ENCODE assay signal across 8 cellular contexts in genomic region chrX:49879656-49880277, GRCh38. TPM values are rescaled to one million over a fixed set of nuclear protein-coding genes. Genes with fewer than 3 reads are reported as not detected.
DNase-seq lines count a peak whose midpoint lies in the region; ATAC-seq and TF ChIP-seq lines count a peak whose summit lies in the region.

No MANE protein-coding gene starts in this region.

- H3K4me3 Mint-ChIP-seq in endodermal cell (peak overlapping the region; percentile 67), naive B cell (peak overlapping the region; percentile 75 to 92 (median 84))

- H3K36me3 Mint-ChIP-seq in endodermal cell (ENCODE audit: low read depth): peaks cover 5% of the 10 kb centered on the region
- no peaks in the 10 kb centered on the region for H3K36me3 Mint-ChIP-seq in naive B cell

- ATAC-seq in GM21786 (IDR thresholded peaks at IDR 0.05; ENCODE audit: unreplicated experiment): peak; percentile 3
- peak; percentile 7 to 17 for ATAC-seq in naive B cell (ENCODE audit: low read depth in 2 of 2)
- ATAC-seq in GM18870 (IDR thresholded peaks at IDR 0.05; ENCODE audit: unreplicated experiment): no peak

- intact Hi-C loops in PC-9 (cut with micrococcal nuclease; ENCODE audit: unreplicated experiment): loop anchor here (5.0 to 10.0 kb wide), 2 partner anchors 205 to 1117 kb away; partner anchors contain the start of gene GLOD5

- H3K27ac Mint-ChIP-seq in endodermal cell (no peak overlapping the region), naive B cell (peak overlapping the region in 4 of 6 donors; percentile 41 to 75 (median 66))

- H3K4me2 ChIP-seq in PC-9: peak overlapping the region; percentile 69

- H3K4me3 ChIP-seq in BJ (ENCODE audit: low read depth, low read length) (peak overlapping the region; percentile 67), PC-9 (peak overlapping the region; percentile 51; the same call in 1 of the 2 replicates), endodermal cell (ENCODE audit: low read length) (peak overlapping the region; percentile 83)

- H3K27me3 Mint-ChIP-seq in endodermal cell (ENCODE audit: insufficient read depth): peaks cover 7% of the 10 kb centered on the region
- H3K27me3 Mint-ChIP-seq in naive B cell: no peaks in the 10 kb centered on the region

- H3K9me3 Mint-ChIP-seq in endodermal cell: peaks cover 53% of the 10 kb centered on the region
- H3K9me3 Mint-ChIP-seq in naive B cell: peaks cover 0 to 1% (median 0%) of the 10 kb centered on the region in 7 donors

- H3K27me3 ChIP-seq in BJ (ENCODE audit: control insufficient read depth, insufficient read depth, low read length) (no peaks in the 10 kb centered on the region), PC-9 (ENCODE audit: insufficient read depth, low read depth) (no peaks in the 10 kb centered on the region), endodermal cell (ENCODE audit: control insufficient read depth, insufficient read depth, low read length, poor library complexity, severe bottlenecking) (no peaks in the 10 kb centered on the region)

- no peaks in the 10 kb centered on the region for H3K9me2 ChIP-seq in PC-9 (ENCODE audit: insufficient read depth)

- H3K27ac ChIP-seq in PC-9 (no peak overlapping the region), endodermal cell (ENCODE audit: low read depth, low read length) (no peak overlapping the region)

- H3K79me2 ChIP-seq in PC-9 (ENCODE audit: low read depth): no peaks in the 10 kb centered on the region

- H3K4me1 ChIP-seq in PC-9 (replicated peaks; ENCODE audit: insufficient read depth) (no peaks in the 10 kb centered on the region), endodermal cell (ENCODE audit: control insufficient read depth, insufficient read depth, low read length) (no peaks in the 10 kb centered on the region)

- WGBS in endodermal cell (ENCODE audit: insufficient coverage in 1 of 2, insufficient read length in 1 of 2), 2 experiments: 0 to 6% methylated on average over 1 to 47 of the region's 55 CpGs

- DNase-seq in BJ (ENCODE audit: low read depth): no peak
- DNase-seq in PC-9: no peak
- DNase-seq in endodermal cell: no peak
- no peak for DNase-seq in naive B cell
- no peak for DNase-seq in NCI-H1092 treated with DMSO at 0.1 percent for 48 hours (lab: John Stamatoyannopoulos, UW)
- DNase-seq in NCI-H146 treated with DMSO at 0.1 percent for 48 hours (lab: John Stamatoyannopoulos, UW; ENCODE audit: unreplicated experiment): no peak

- H3K9me3 ChIP-seq in PC-9 (ENCODE audit: insufficient read depth, low read depth) (no peaks in the 10 kb centered on the region), endodermal cell (ENCODE audit: control insufficient read depth, low read length) (no peaks in the 10 kb centered on the region)

- H4K20me1 ChIP-seq in PC-9 (ENCODE audit: insufficient read depth): no peaks in the 10 kb centered on the region

- CTCF ChIA-PET in BJ (lab: Yijun Ruan, JAX) (interaction anchor here (0.6 to 1.3 kb wide), 2 partner anchors 36 to 40 kb away, joined by 3 read pairs; no protein-coding TSS in a partner anchor), PC-9 (lab: Charles Lee) (no interaction called here)

- H3K36me3 ChIP-seq in BJ (ENCODE audit: control insufficient read depth, insufficient read depth, low read length): no peaks in the 10 kb centered on the region
- no peaks in the 10 kb centered on the region for H3K36me3 ChIP-seq in PC-9 (ENCODE audit: low read depth)
- no peaks in the 10 kb centered on the region for H3K36me3 ChIP-seq in endodermal cell (ENCODE audit: control insufficient read depth, insufficient read depth, low read length)

- H3K9ac ChIP-seq in endodermal cell (ENCODE audit: extremely low read depth, low read length, poor library complexity, severe bottlenecking): no peak overlapping the region

- POLR2A ChIA-PET in BJ (lab: Charles Lee) (no interaction called here), PC-9 (lab: Charles Lee; ENCODE audit: unreplicated experiment) (no interaction called here)

- no peak overlapping the region for H2AFZ ChIP-seq in PC-9

- H3K4me1 Mint-ChIP-seq in endodermal cell (no peaks in the 10 kb centered on the region), naive B cell (peaks cover 16 to 26% (median 25%) of the 10 kb centered on the region in 3 donors)

- H3F3A ChIP-seq in PC-9 (ENCODE audit: insufficient read depth, low read depth): no peaks in the 10 kb centered on the region

- TF ChIP-seq CTCF in BJ (IDR thresholded peaks at IDR 0.05; ENCODE audit: insufficient read depth, low read depth, low read length): no peak
- TF ChIP-seq CTCF in PC-9 (conservative IDR thresholded peaks at IDR 0.05): no peak
- no peak for TF ChIP-seq CTCF in endodermal cell (conservative IDR thresholded peaks at IDR 0.05)

- BruUV-seq in PC-9 (replicated peaks; lab: Mats Ljungman, UMichigan): no TSS peak

RNA-seq across cellular contexts. Expression of gene USP27X, which starts 0.5 kb away (rescaled TPM):
- polyA plus RNA-seq in BJ (2011; rRNA removed) (3.0 and 3.4 TPM in 2 replicates), naive B cell (ENCODE audit: low read depth in 6 of 6) (1 to 10 TPM in 1 of 6 donors, under 1 TPM in 4, not detected in 1; 0.35 to 1.4 (median 0.71) TPM)
- 3.2 and 3.3 TPM in 2 replicates for polyA minus RNA-seq in BJ (2011; rRNA and poly(A)+ RNA removed)
- total RNA-seq in PC-9 (2021) (1.1 and 1.3 TPM in 2 replicates), endodermal cell (1 to 10 TPM; 7.1 to 8.2 TPM)
- 8.4 TPM for polyA plus RNA-seq in endodermal cell (2013, experiment 1 of 2)
- 6.7 TPM for polyA plus RNA-seq in endodermal cell (2013, experiment 2 of 2)

RNA-seq across cellular contexts. Expression of gene CLCN5, which starts 42.6 kb away (rescaled TPM):
- 1.3 and 2.4 TPM in 2 replicates for polyA plus RNA-seq in BJ (2011; rRNA removed)
- 4.9 and 5.4 TPM in 2 replicates for polyA minus RNA-seq in BJ (2011; rRNA and poly(A)+ RNA removed)
- 0.94 and 1.4 TPM in 2 replicates for total RNA-seq in PC-9 (2021)
- total RNA-seq in endodermal cell: 10 to 100 TPM; 12.9 to 18.9 TPM
- 9.7 TPM for polyA plus RNA-seq in endodermal cell (2013, experiment 1 of 2)
- 7.7 TPM for polyA plus RNA-seq in endodermal cell (2013, experiment 2 of 2)
- 1 to 10 TPM in 2 of 6 donors, under 1 TPM in 3, not detected in 1; 0.62 to 1.4 (median 0.98) TPM for polyA plus RNA-seq in naive B cell (ENCODE audit: low read depth in 6 of 6)

RNA-seq across cellular contexts. Expression of gene PAGE4, which starts 50.7 kb away (rescaled TPM):
- polyA plus RNA-seq in BJ (2011; rRNA removed) (not detected in 2 replicates), naive B cell (ENCODE audit: low read depth in 6 of 6) (not detected)
- not detected in 2 replicates for polyA minus RNA-seq in BJ (2011; rRNA and poly(A)+ RNA removed)
- total RNA-seq in PC-9 (2021) (not detected in 2 replicates), endodermal cell (not detected)
- not detected for polyA plus RNA-seq in endodermal cell (2013, experiment 1 of 2)
- not detected for polyA plus RNA-seq in endodermal cell (2013, experiment 2 of 2)
